20 cellular contexts compared by ENCODE assay signal in the genomic region with DNA sequence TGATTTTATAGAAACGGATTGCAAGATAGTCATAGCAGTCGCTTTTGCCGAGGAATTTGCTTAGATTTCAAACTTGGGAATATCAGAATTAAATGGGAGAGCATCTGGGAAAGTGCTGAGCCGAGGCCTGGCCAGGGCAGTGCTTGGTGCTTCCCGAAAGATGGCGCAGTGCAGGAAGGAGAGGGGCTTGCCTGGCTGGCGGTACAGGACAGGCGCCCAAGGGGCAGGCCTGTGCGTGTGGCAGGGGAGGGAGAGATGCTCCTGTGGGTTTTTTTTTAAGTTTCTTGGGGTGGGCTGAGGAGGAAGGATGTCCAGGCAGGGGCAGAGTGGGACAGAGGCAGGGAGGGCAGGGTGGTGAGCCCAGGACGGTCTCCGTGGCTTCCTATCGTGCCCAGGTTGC.
A peak's percentile ranks its signal among the peaks of the same experiment; 100 is the strongest.
DNase-seq lines count a peak whose midpoint lies in the region; ATAC-seq, FAIRE-seq and TF ChIP-seq lines count a peak whose summit lies in the region.
"Had no signal": no experiment of that assay in that cellular context is flagged by ENCODE, and none has a peak within 500 bp of the region (broad histone marks: within the 10 kb centered on the region; RNA-seq: fewer than 3 reads in every experiment).

No MANE protein-coding gene starts in this region.

- peak overlapping the region in 2 of 3 experiments; percentile 48 to 70 for H3K27ac Mint-ChIP-seq in nephron
- H3K27ac Mint-ChIP-seq: activated naive CD4-positive, alpha-beta T cell treated with anti-CD3 and anti-CD28 coated beads, Interleukin-2, amount 10 ng/mL, durations not matched to agents 7 days and 5 days; T-helper 1 cell treated with Interleukin-12 subunit alpha and Interleukin-12 subunit beta and Interleukin-4 antibody, amounts not matched to agents 30 μg/mL and 1 μg/mL, for 36 hours had no signal

- H4K20me1 ChIP-seq in BLaER1 (no peaks in the 10 kb centered on the region), H1 (replicated peaks in 1 of 2; ENCODE audit: control insufficient read depth in 1 of 2, insufficient read depth in 2 of 2, low read length in 2 of 2) (no peaks in the 10 kb centered on the region)

- peak in 1 of 2 experiments; percentile 33; a peak in 1 of 4 replicates for TF ChIP-seq RAD21 in H1 (IDR thresholded peaks at IDR 0.05 in 1 of 2, conservative IDR thresholded peaks at IDR 0.05 in 1 of 2; ENCODE audit: low read depth in 2 of 2, low read length in 2 of 2)

- H3K9me3 ChIP-seq in BLaER1, result no peaks in the 10 kb centered on the region
- no peaks in the 10 kb centered on the region for H3K9me3 ChIP-seq in H1 (ENCODE audit: insufficient read depth in 2 of 2, low read depth in 1 of 2, low read length in 1 of 2)

- TF ChIP-seq EP300 in H1 (IDR thresholded peaks at IDR 0.05; ENCODE audit: borderline replicate concordance in 1 of 2, low read depth in 2 of 2, low read length in 2 of 2), result no peak

- H3K4me3 ChIP-seq in BLaER1 (no peak overlapping the region), H1 (ENCODE audit: extremely low read depth in 1 of 4, insufficient read depth in 2 of 4, low read depth in 3 of 4, low read length in 4 of 4) (no peak overlapping the region)
- H3K4me3 ChIP-seq: hepatocyte had no signal

- CTCF ChIA-PET in H1 (lab: Charles Lee; ENCODE audit: partially characterized antibody), result interaction anchor here (1.3 to 2.9 kb wide), 3 partner anchors 13 to 69 kb away, joined by 3 to 16 read pairs (median 4); no protein-coding TSS in a partner anchor

- H3K4me2 ChIP-seq in BLaER1 (peak overlapping the region; percentile 55), H1 (ENCODE audit: insufficient read depth in 1 of 2, low read depth in 2 of 2, low read length in 2 of 2) (no peak overlapping the region)
- H3K4me2 ChIP-seq: hepatocyte had no signal

- H2BK12ac ChIP-seq in H1 (ENCODE audit: low read depth, low read length), result no peak overlapping the region

- DNase-seq in H1 (ENCODE audit: low read depth in 1 of 2, low spot score in 2 of 2), result no peak
- DNase-seq in KBM-7, result no peak
- no peak for DNase-seq in frontal cortex (ENCODE audit: low spot score in 2 of 2)
- DNase-seq: activated CD4-positive, CD25-positive, alpha-beta regulatory T cell treated with anti-CD3 and anti-CD28 coated beads, Interleukin-2, amount 50 U/mL, for 72 hours; activated CD8-positive, alpha-beta memory T cell treated with anti-CD3 and anti-CD28 coated beads, Interleukin-2, amount 50 U/mL, for 48 hours; activated naive CD4-positive, alpha-beta T cell treated with anti-CD3 and anti-CD28 coated beads, Interleukin-2, amount 10 ng/mL, durations not matched to agents 7 days and 5 days; COR-L47; naive thymus-derived CD4-positive, alpha-beta T cell; NCI-H510A treated with DMSO at 0.1 percent for 48 hours; PC-3; retina had no signal

- no peaks in the 10 kb centered on the region for H3K79me2 ChIP-seq in H1 (ENCODE audit: control insufficient read depth in 1 of 2, insufficient read depth in 2 of 2, low read length in 2 of 2)
- H3K79me2 ChIP-seq: hepatocyte had no signal

- no peak overlapping the region for H3K9ac ChIP-seq in BLaER1
- no peak overlapping the region for H3K9ac ChIP-seq in H1 (replicated peaks in 1 of 4; ENCODE audit: extremely low read depth in 1 of 4, low read depth in 3 of 4, low read length in 3 of 4)

- no peak for FAIRE-seq in H1 (lab: Jason Lieb, UNC)
- FAIRE-seq in frontal cortex (lab: Jason Lieb, UNC), result no peak
- FAIRE-seq: GM18507 had no signal

- no peak overlapping the region for H2BK5ac ChIP-seq in H1 (ENCODE audit: low read depth, low read length)

- no peak overlapping the region for H4K8ac ChIP-seq in H1 (ENCODE audit: extremely low read depth, insufficient read depth, low read length)

- H3K36me3 Mint-ChIP-seq in nephron (ENCODE audit: low read depth), result no peaks in the 10 kb centered on the region
- H3K36me3 Mint-ChIP-seq: activated naive CD4-positive, alpha-beta T cell treated with anti-CD3 and anti-CD28 coated beads, Interleukin-2, amount 10 ng/mL, durations not matched to agents 7 days and 5 days; naive thymus-derived CD4-positive, alpha-beta T cell had no signal

- H2BK120ac ChIP-seq in H1 (replicated peaks; ENCODE audit: low read depth, low read length), result no peak overlapping the region

- H2BK15ac ChIP-seq in H1 (ENCODE audit: low read length), result no peak overlapping the region

- H2BK20ac ChIP-seq in H1 (ENCODE audit: low read length), result no peak overlapping the region

- POLR2A ChIA-PET in H1 (lab: Charles Lee; ENCODE audit: partially characterized antibody), result no interaction called here

- ATAC-seq in GM18867 (IDR thresholded peaks at IDR 0.05; ENCODE audit: unreplicated experiment), result no peak
- ATAC-seq: HCT116; naive thymus-derived CD4-positive, alpha-beta T cell; PC-3 had no signal

- no peak overlapping the region for H4K91ac ChIP-seq in H1 (replicated peaks; ENCODE audit: insufficient read length, low read length)

- no peak overlapping the region for H4K5ac ChIP-seq in H1 (ENCODE audit: insufficient read length, low read depth, low read length)

- no peak overlapping the region for H3K23ac ChIP-seq in H1 (ENCODE audit: insufficient read length)

- H3K4me1 Mint-ChIP-seq in nephron, result peaks cover 18% of the 10 kb centered on the region

- peaks cover 69% of the 10 kb centered on the region for H3K4me1 ChIP-seq in BLaER1
- H3K4me1 ChIP-seq in H1 (replicated peaks in 1 of 4; ENCODE audit: control insufficient read depth in 3 of 4, insufficient read depth in 4 of 4, low read length in 3 of 4), result peaks cover 0 to 9% (median 6%) of the 10 kb centered on the region in 4 experiments; a peak in 5 of 7 replicates

- peaks cover 4% of the 10 kb centered on the region; the same call in 1 of the 2 replicates for H3K23me2 ChIP-seq in H1 (ENCODE audit: low read depth, low read length)

- H3K79me1 ChIP-seq in H1 (ENCODE audit: low read depth, low read length), result no peaks in the 10 kb centered on the region

- no peak overlapping the region for H3K4ac ChIP-seq in H1 (replicated peaks; ENCODE audit: insufficient read length, low read depth, low read length)

- H3K36me3 ChIP-seq in BLaER1 (0 out of 2 replicates have a peak, but pooled peaks cover 3% of the 10 kb centered on the region), H1 (ENCODE audit: control insufficient read depth in 2 of 4, insufficient read depth in 4 of 4, low read length in 3 of 4) (no peaks in the 10 kb centered on the region)

- H3K27me3 ChIP-seq in BLaER1 (no peaks in the 10 kb centered on the region), H1 (replicated peaks in 1 of 4; ENCODE audit: control insufficient read depth in 3 of 4, extremely low read depth in 1 of 4, insufficient read depth in 3 of 4, low read length in 3 of 4) (no peaks in the 10 kb centered on the region)
- H3K27me3 ChIP-seq: hepatocyte had no signal

- H2AFZ ChIP-seq in H1 (ENCODE audit: low read length), result no peak overlapping the region
- H2AFZ ChIP-seq: hepatocyte had no signal

- no peak overlapping the region for H3K14ac ChIP-seq in H1 (ENCODE audit: insufficient read length)

- H3K27me3 Mint-ChIP-seq in nephron (ENCODE audit: low read depth), result peaks cover 20% of the 10 kb centered on the region

- H3K27ac ChIP-seq in BLaER1, result no peak overlapping the region
- no peak overlapping the region for H3K27ac ChIP-seq in H1 (ENCODE audit: low read depth, low read length)
- H3K27ac ChIP-seq: epithelial cell of prostate, hepatocyte had no signal

- H3K56ac ChIP-seq in H1 (replicated peaks; ENCODE audit: insufficient read length, low read depth, low read length), result no peak overlapping the region

- 72% methylated on average over 12 of the region's 12 CpGs; no CpG with 5 or more reads in 1 of the 2 experiments for WGBS in H1 (ENCODE audit: extremely low coverage in 1 of 2, insufficient coverage in 1 of 2, insufficient read length in 1 of 2, insufficient replicate concordance in 2 of 2, low coverage in 1 of 2, low lambda C conversion rate in 2 of 2, missing lambda C conversion rate in 1 of 2), 2 experiments

- TF ChIP-seq CTCF in LNCAP (IDR thresholded peaks at IDR 0.05) (peak; percentile 27), H1 (IDR thresholded peaks at IDR 0.05; ENCODE audit: control extremely low read depth in 1 of 3, insufficient read depth in 1 of 3, low read depth in 1 of 3, low read length in 3 of 3) (peak in 2 of 3 experiments; percentile 21 to 36; a peak in 2 of 4 replicates), nephron (IDR thresholded peaks at IDR 0.05; ENCODE audit: unreplicated experiment in 3 of 3) (no peak)

- TF ChIP-seq POLR2A in H1 (IDR thresholded peaks at IDR 0.05; ENCODE audit: control extremely low read depth in 1 of 2, low read depth in 2 of 2, low read length in 2 of 2), result no peak

- in situ Hi-C loops in KBM-7 (cut with MboI; ENCODE audit: low pct_unique_long_range_greater_than_20kb, low sequenced_read_pairs), result no loop called here

- H3K4me3 Mint-ChIP-seq in nephron, result no peak overlapping the region
- H3K4me3 Mint-ChIP-seq: activated naive CD4-positive, alpha-beta T cell treated with anti-CD3 and anti-CD28 coated beads, Interleukin-2, amount 10 ng/mL, durations not matched to agents 7 days and 5 days; naive thymus-derived CD4-positive, alpha-beta T cell; T-helper 1 cell treated with Interleukin-12 subunit alpha and Interleukin-12 subunit beta and Interleukin-4 antibody, amounts not matched to agents 30 μg/mL and 1 μg/mL, for 36 hours had no signal

- no peaks in the 10 kb centered on the region for H3K9me3 Mint-ChIP-seq in nephron
- H3K9me3 Mint-ChIP-seq: activated naive CD4-positive, alpha-beta T cell treated with anti-CD3 and anti-CD28 coated beads, Interleukin-2, amount 10 ng/mL, durations not matched to agents 7 days and 5 days; T-helper 1 cell treated with Interleukin-12 subunit alpha and Interleukin-12 subunit beta and Interleukin-4 antibody, amounts not matched to agents 30 μg/mL and 1 μg/mL, for 36 hours had no signal

- no peak overlapping the region; the same call in 1 of the 2 replicates for H3K18ac ChIP-seq in H1 (ENCODE audit: extremely low read depth, low read length)

- H2AK5ac ChIP-seq in H1 (ENCODE audit: low read depth, low read length), result no peak overlapping the region

TF ChIP-seq in H1, 55 proteins besides CTCF, POLR2A, EP300 and RAD21:
- TF ChIP-seq TBP (IDR thresholded peaks at IDR 0.05; ENCODE audit: low read depth, low read length), result no peak

Comparison
In these comparisons a context has a peak if more than half of its experiments do, and no peak if none do; other contexts are left out.
1. CTCF ChIP-seq: peak in LNCAP (single experiment) and H1 (2 of 3); none in nephron (0 of 3).